Comparison of ENCODE assay signal across 20 cellular contexts in the genomic region with DNA sequence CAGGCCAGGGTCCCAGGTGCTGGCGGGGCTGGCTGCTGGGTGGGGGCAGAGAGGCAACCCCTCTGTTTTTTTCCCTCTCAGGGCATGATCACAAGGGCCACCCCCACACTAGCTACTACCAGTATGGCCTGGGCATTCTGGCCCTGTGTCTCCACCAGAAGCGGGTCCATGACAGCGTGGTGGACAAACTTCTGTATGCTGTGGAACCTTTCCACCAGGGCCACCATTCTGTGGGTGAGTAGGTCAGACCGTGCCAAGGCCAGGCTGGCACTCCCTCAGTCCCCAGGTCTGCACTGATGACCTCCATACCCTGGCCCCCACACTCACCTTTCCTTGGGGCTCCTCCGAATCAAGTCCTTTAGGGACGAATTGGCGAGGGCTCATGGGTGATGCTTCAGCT. TPM values are rescaled to one million over a fixed set of nuclear protein-coding genes. Genes with fewer than 3 reads are reported as not detected.
DNase-seq lines count a peak whose midpoint lies in the region; ATAC-seq lines count a peak whose summit lies in the region.
"Had no signal": no experiment of that assay in that cellular context is flagged by ENCODE, and none has a peak within 500 bp of the region (broad histone marks: within the 10 kb centered on the region; RNA-seq: fewer than 3 reads in every experiment).

No MANE protein-coding gene starts in this region.

- no peak overlapping the region for H3K23ac ChIP-seq in mesenchymal stem cell (ENCODE audit: low read length in 2 of 2)

- no peaks in the 10 kb centered on the region for H3K9me3 ChIP-seq in mesenchymal stem cell (ENCODE audit: control insufficient read depth, low read length)
- H3K9me3 ChIP-seq: A549; BLaER1 treated with 17β-estradiol and CSF1 and Interleukin-3, amounts not matched to agents 10 nM and 100 nM; Caco-2 had no signal

- H2AK5ac ChIP-seq in mesenchymal stem cell (ENCODE audit: low read length, severe bottlenecking), result no peak overlapping the region

- intact Hi-C loops in left ventricle myocardium superior (cut with micrococcal nuclease), result no loop called here
- intact Hi-C loops in left cardiac atrium (cut with DNase I), result no loop called here

- peaks cover 2 to 35% of the 10 kb centered on the region in 2 experiments for H3K36me3 ChIP-seq in mesenchymal stem cell (ENCODE audit: control insufficient read depth in 1 of 2, insufficient read depth in 2 of 2, low read depth in 1 of 2, low read length in 2 of 2)
- H3K36me3 ChIP-seq: BLaER1 treated with 17β-estradiol and CSF1 and Interleukin-3, amounts not matched to agents 10 nM and 100 nM had no signal

- no peaks in the 10 kb centered on the region for H3K27me3 ChIP-seq in mesenchymal stem cell (ENCODE audit: control insufficient read depth in 1 of 2, insufficient read depth in 1 of 2, low read length in 2 of 2)
- H3K27me3 ChIP-seq: BLaER1 treated with 17β-estradiol and CSF1 and Interleukin-3, amounts not matched to agents 10 nM and 100 nM had no signal

- no peak overlapping the region for H3K27ac ChIP-seq in mesenchymal stem cell (ENCODE audit: low read length, poor library complexity, severe bottlenecking)
- H3K27ac ChIP-seq: 22Rv1; A549; BLaER1 treated with 17β-estradiol and CSF1 and Interleukin-3, amounts not matched to agents 10 nM and 100 nM; C4-2B had no signal

- H3K79me1 ChIP-seq in mesenchymal stem cell (replicated peaks; ENCODE audit: low read length, poor library complexity, severe bottlenecking), result no peaks in the 10 kb centered on the region

- H3K14ac ChIP-seq in mesenchymal stem cell (ENCODE audit: low read length in 2 of 2), result no peak overlapping the region

- peaks cover 6% of the 10 kb centered on the region for H3K4me1 ChIP-seq in mesenchymal stem cell (ENCODE audit: control insufficient read depth, insufficient read depth, low read depth, low read length)
- H3K4me1 ChIP-seq: Caco-2 had no signal

- no peak overlapping the region for H2BK5ac ChIP-seq in mesenchymal stem cell (ENCODE audit: low read depth, low read length, poor library complexity, severe bottlenecking)

- H2AFZ ChIP-seq in mesenchymal stem cell (ENCODE audit: low read depth, low read length), result no peak overlapping the region

- H2BK15ac ChIP-seq in mesenchymal stem cell (ENCODE audit: low read depth, poor library complexity, severe bottlenecking), result no peak overlapping the region

- H3K9me3 Mint-ChIP-seq in stimulated activated effector memory CD8-positive, alpha-beta T cell treated with anti-CD3 and anti-CD28 coated beads, Interleukin-12 subunit alpha, Interleukin-12 subunit beta, amount 100 ng/mL, for 72 hours, result no peaks in the 10 kb centered on the region
- H3K9me3 Mint-ChIP-seq: CD4-positive, alpha-beta T cell; CD8-positive, alpha-beta T cell had no signal

- peaks cover under 1% of the 10 kb centered on the region for H3K36me3 Mint-ChIP-seq in stimulated activated effector memory CD8-positive, alpha-beta T cell treated with anti-CD3 and anti-CD28 coated beads, Interleukin-12 subunit alpha, Interleukin-12 subunit beta, amount 100 ng/mL, for 72 hours
- H3K36me3 Mint-ChIP-seq: CD8-positive, alpha-beta T cell had no signal

- H3K9ac ChIP-seq in mesenchymal stem cell (ENCODE audit: low read length), result no peak overlapping the region
- H3K9ac ChIP-seq: BLaER1 treated with 17β-estradiol and CSF1 and Interleukin-3, amounts not matched to agents 10 nM and 100 nM had no signal

- H3K4me3 ChIP-seq in mesenchymal stem cell (ENCODE audit: insufficient read depth in 1 of 2, low read depth in 1 of 2, low read length in 2 of 2), result no peak overlapping the region
- H3K4me3 ChIP-seq: A549; BLaER1 treated with 17β-estradiol and CSF1 and Interleukin-3, amounts not matched to agents 10 nM and 100 nM had no signal

- H2BK120ac ChIP-seq in mesenchymal stem cell (ENCODE audit: low read depth, low read length), result no peak overlapping the region

- peak overlapping the region; percentile 53 for H4K91ac ChIP-seq in mesenchymal stem cell (ENCODE audit: low read length)

- no peak overlapping the region for H3K27ac Mint-ChIP-seq in stimulated activated effector memory CD8-positive, alpha-beta T cell treated with anti-CD3 and anti-CD28 coated beads, Interleukin-12 subunit alpha, Interleukin-12 subunit beta, amount 100 ng/mL, for 72 hours
- H3K27ac Mint-ChIP-seq: B cell; CD4-positive, alpha-beta T cell; CD8-positive, alpha-beta T cell had no signal

- H3K4me2 ChIP-seq in mesenchymal stem cell (ENCODE audit: low read length, poor library complexity, severe bottlenecking), result no peak overlapping the region
- H3K4me2 ChIP-seq: A549; BLaER1 treated with 17β-estradiol and CSF1 and Interleukin-3, amounts not matched to agents 10 nM and 100 nM had no signal

- H3K4me3 Mint-ChIP-seq in stimulated activated effector memory CD8-positive, alpha-beta T cell treated with anti-CD3 and anti-CD28 coated beads, Interleukin-12 subunit alpha, Interleukin-12 subunit beta, amount 100 ng/mL, for 72 hours, result no peak overlapping the region
- H3K4me3 Mint-ChIP-seq: B cell; CD4-positive, alpha-beta T cell; CD8-positive, alpha-beta T cell had no signal

- DNase-seq in left ventricle myocardium superior (peak; percentile 7), left cardiac atrium (no peak), mesenchymal stem cell (no peak), NCI-H69 (lab: John Stamatoyannopoulos, UW) (no peak)
- DNase-seq in stimulated activated effector memory CD8-positive, alpha-beta T cell treated with anti-CD3 and anti-CD28 coated beads, Interleukin-12 subunit alpha, Interleukin-12 subunit beta, amount 100 ng/mL, for 72 hours (ENCODE audit: low spot score in 2 of 2), result no peak
- DNase-seq: AML-193; Calu3; CD4-positive, alpha-beta T cell; CD8-positive, alpha-beta T cell; DMS79 treated with DMSO at 0.1 percent for 48 hours; GF-D8 had no signal

- no peak for ATAC-seq in left ventricle myocardium superior
- no peak for ATAC-seq in left cardiac atrium
- peak; percentile 19 for ATAC-seq in stimulated activated effector memory CD8-positive, alpha-beta T cell treated with anti-CD3 and anti-CD28 coated beads, Interleukin-12 subunit alpha, Interleukin-12 subunit beta, amount 100 ng/mL, for 72 hours
- no peak for ATAC-seq in HG03139 (IDR thresholded peaks at IDR 0.05; ENCODE audit: unreplicated experiment)
- ATAC-seq: A549; CD8-positive, alpha-beta T cell had no signal

- no peak overlapping the region for H4K8ac ChIP-seq in mesenchymal stem cell (ENCODE audit: low read length)

- H2BK12ac ChIP-seq in mesenchymal stem cell (ENCODE audit: low read length in 2 of 2), result no peak overlapping the region

- 98% methylated on average over 4 of the region's 7 CpGs for WGBS in mesenchymal stem cell

- H3K4ac ChIP-seq in mesenchymal stem cell (ENCODE audit: low read depth in 1 of 2, low read length in 2 of 2), result no peak overlapping the region

- peaks cover 5% of the 10 kb centered on the region for H3K4me1 Mint-ChIP-seq in stimulated activated effector memory CD8-positive, alpha-beta T cell treated with anti-CD3 and anti-CD28 coated beads, Interleukin-12 subunit alpha, Interleukin-12 subunit beta, amount 100 ng/mL, for 72 hours

- no peak overlapping the region for H3K18ac ChIP-seq in mesenchymal stem cell (ENCODE audit: low read depth in 1 of 2, low read length in 2 of 2)

RNA-seq across cellular contexts. Expression of a gene that starts 7.3 kb away (rescaled TPM):
- 14.6 TPM for total RNA-seq in left ventricle myocardium superior
- total RNA-seq in left cardiac atrium, result 10 to 100 TPM; 20.9 to 21.3 TPM
- 16.2 TPM for polyA plus RNA-seq in mesenchymal stem cell (2013, experiment 1 of 2)
- polyA plus RNA-seq in mesenchymal stem cell (2013, experiment 2 of 2), result 16.3 TPM

RNA-seq across cellular contexts. Expression of a gene that starts 21.3 kb away (rescaled TPM):
- total RNA-seq in left ventricle myocardium superior, result 3.1 TPM
- total RNA-seq in left cardiac atrium, result 1 to 10 TPM; 2.3 to 5.3 TPM
- 4.1 TPM for polyA plus RNA-seq in mesenchymal stem cell (2013, experiment 1 of 2)
- polyA plus RNA-seq in mesenchymal stem cell (2013, experiment 2 of 2), result 4.0 TPM

RNA-seq across cellular contexts. Expression of a gene that starts 22.6 kb away (rescaled TPM):
- total RNA-seq in left ventricle myocardium superior (21.6 TPM), left cardiac atrium (10 to 100 TPM; 23.0 to 38.9 TPM)
- polyA plus RNA-seq in mesenchymal stem cell (2013, experiment 1 of 2), result 48.9 TPM
- 48.6 TPM for polyA plus RNA-seq in mesenchymal stem cell (2013, experiment 2 of 2)

RNA-seq across cellular contexts. Expression of a gene that starts 39.8 kb away (rescaled TPM):
- 0.57 TPM for total RNA-seq in left ventricle myocardium superior
- total RNA-seq in left cardiac atrium, result under 1 TPM; 0.29 to 0.39 TPM
- polyA plus RNA-seq in mesenchymal stem cell (2013, experiment 1 of 2), result not detected
- polyA plus RNA-seq in mesenchymal stem cell (2013, experiment 2 of 2), result not detected
- total RNA-seq: A172; B cell; CD4-positive, alpha-beta T cell; CD8-positive, alpha-beta T cell had no signal
- polyA plus RNA-seq: BJ had no signal

RNA-seq across cellular contexts. Expression of a gene that starts 53.4 kb away (rescaled TPM):
- 2.5 TPM for total RNA-seq in left ventricle myocardium superior
- 1 to 10 TPM; 3.8 to 5.6 TPM for total RNA-seq in left cardiac atrium
- 8.2 TPM for polyA plus RNA-seq in mesenchymal stem cell (2013, experiment 1 of 2)
- 8.3 TPM for polyA plus RNA-seq in mesenchymal stem cell (2013, experiment 2 of 2)
